10 cellular contexts compared by ENCODE assay signal in the genomic region with DNA sequence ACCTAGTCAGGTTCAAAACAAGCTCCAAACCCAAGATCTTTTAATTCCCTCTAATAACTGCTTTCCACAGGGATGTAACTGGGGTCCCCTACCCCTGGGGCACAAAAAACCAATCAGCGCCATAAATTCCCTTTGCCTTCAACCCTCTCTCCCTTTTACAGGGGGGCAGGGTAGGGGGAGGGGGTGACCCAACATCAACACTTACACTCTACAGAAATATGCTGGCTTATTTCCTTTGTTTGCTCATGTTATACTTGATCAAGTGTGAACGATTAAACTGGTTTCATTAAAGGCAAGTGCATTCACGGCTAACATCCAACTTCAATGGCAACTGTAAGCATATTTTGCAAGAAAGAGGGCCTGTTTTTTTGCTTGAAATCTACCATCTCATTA. TPM values are rescaled to one million over a fixed set of nuclear protein-coding genes. Genes with fewer than 3 reads are reported as not detected.
DNase-seq lines count a peak whose midpoint lies in the region; ATAC-seq, FAIRE-seq and TF ChIP-seq lines count a peak whose summit lies in the region.
"Had no signal": no experiment of that assay in that cellular context is flagged by ENCODE, and none has a peak within 500 bp of the region (broad histone marks: within the 10 kb centered on the region; RNA-seq: fewer than 3 reads in every experiment).

No MANE protein-coding gene starts in this region.

- peak overlapping the region; percentile 79 for H3K27ac Mint-ChIP-seq in Caco-2 (ENCODE audit: unreplicated experiment)
- H3K27ac Mint-ChIP-seq: activated naive CD8-positive, alpha-beta T cell had no signal

- peaks cover 41% of the 10 kb centered on the region for H3K36me3 Mint-ChIP-seq in Caco-2 (ENCODE audit: insufficient read depth, unreplicated experiment)

- H3K4me3 Mint-ChIP-seq in Caco-2 (ENCODE audit: unreplicated experiment) = peak overlapping the region; percentile 86

- DNase-seq in Caco-2 = no peak
- DNase-seq in NCI-H345 (lab: John Stamatoyannopoulos, UW) = peak; percentile 17
- no peak for DNase-seq in esophagus muscularis mucosa (ENCODE audit: extremely low spot score)
- peak in 1 of 6 donors; percentile 30 for DNase-seq in pancreas
- no peak for DNase-seq in germinal center (ENCODE audit: low spot score)
- no peak for DNase-seq in Karpas-422
- DNase-seq: NCI-H2171 treated with DMSO at 0.1 percent for 48 hours had no signal

- H3K36me3 ChIP-seq in Caco-2 (ENCODE audit: control insufficient read depth, insufficient read depth, low read length) (no peaks in the 10 kb centered on the region; the same call in 1 of the 2 replicates), esophagus muscularis mucosa (peaks cover 0 to under 1% (median 0%) of the 10 kb centered on the region in 4 donors), pancreas (no peaks in the 10 kb centered on the region), Karpas-422 (ENCODE audit: insufficient read depth, low read length) (no peaks in the 10 kb centered on the region)

- FAIRE-seq in pancreas (lab: Jason Lieb, UNC) = no peak

- H3K9ac ChIP-seq in Karpas-422 (ENCODE audit: low read length) = no peak overlapping the region

- peaks cover 43% of the 10 kb centered on the region for H3K4me1 Mint-ChIP-seq in Caco-2 (ENCODE audit: low read depth, unreplicated experiment)

- no peaks in the 10 kb centered on the region for H3K9me3 Mint-ChIP-seq in Caco-2 (ENCODE audit: unreplicated experiment)

- H3K9me3 ChIP-seq in Caco-2 (no peaks in the 10 kb centered on the region), esophagus muscularis mucosa (no peaks in the 10 kb centered on the region), pancreas (no peaks in the 10 kb centered on the region), Karpas-422 (ENCODE audit: low read length) (no peaks in the 10 kb centered on the region)

- no peaks in the 10 kb centered on the region for H3K79me2 ChIP-seq in Karpas-422 (ENCODE audit: low read length)

- intact Hi-C loops in Caco-2 (cut with micrococcal nuclease; ENCODE audit: unreplicated experiment) (no loop called here), esophagus muscularis mucosa (cut with DNase I) (loop anchor here (5.0 to 10.0 kb wide), 2 partner anchors 95 to 243 kb away; no protein-coding TSS in a partner anchor), pancreas (cut with DNase I) (no loop called here)

- 26% methylated on average over 3 of the region's 3 CpGs for WGBS in esophagus muscularis mucosa
- 6% methylated on average over 3 of the region's 3 CpGs for WGBS in pancreas, 2 donors

- POLR2A ChIA-PET in Caco-2 (lab: Charles Lee) = no interaction called here

- H3K4me2 ChIP-seq in Karpas-422 (ENCODE audit: low read depth, low read length, poor library complexity, severe bottlenecking) = no peak overlapping the region

- H3K4me3 ChIP-seq in Caco-2 (ENCODE audit: low read depth, low read length) (peak overlapping the region; percentile 88), esophagus muscularis mucosa (peak overlapping the region; percentile 92 to 99 (median 94)), pancreas (peak overlapping the region in 3 of 4 donors; percentile 68 to 90 (median 81)), Karpas-422 (ENCODE audit: low read length) (no peak overlapping the region)

- TF ChIP-seq EP300 in esophagus muscularis mucosa (IDR thresholded peaks at IDR 0.05) = no peak

- H3K4me1 ChIP-seq in Caco-2 = peaks cover 27% of the 10 kb centered on the region
- H3K4me1 ChIP-seq in esophagus muscularis mucosa = peaks cover 64 to 70% (median 68%) of the 10 kb centered on the region in 4 donors
- H3K4me1 ChIP-seq in pancreas = peaks cover 40 to 46% (median 43%) of the 10 kb centered on the region in 3 donors
- no peaks in the 10 kb centered on the region for H3K4me1 ChIP-seq in Karpas-422 (ENCODE audit: low read length)

- no peak for TF ChIP-seq POLR2A in esophagus muscularis mucosa (IDR thresholded peaks at IDR 0.05; ENCODE audit: low read depth)

- no peaks in the 10 kb centered on the region for H4K20me1 ChIP-seq in Karpas-422 (ENCODE audit: insufficient read depth, low read depth, low read length)

- H3K27me3 ChIP-seq in Caco-2 (replicated peaks; ENCODE audit: control insufficient read depth, insufficient read depth, low read length) (no peaks in the 10 kb centered on the region), esophagus muscularis mucosa (no peaks in the 10 kb centered on the region), pancreas (no peaks in the 10 kb centered on the region), Karpas-422 (ENCODE audit: low read length) (no peaks in the 10 kb centered on the region)

- no peaks in the 10 kb centered on the region for H3K27me3 Mint-ChIP-seq in Caco-2 (ENCODE audit: insufficient read depth, unreplicated experiment)

- H2AFZ ChIP-seq in Karpas-422 (ENCODE audit: low read length) = no peak overlapping the region

- TF ChIP-seq CTCF in Caco-2 (IDR thresholded peaks at IDR 0.05; ENCODE audit: insufficient read depth in 1 of 2, low read depth in 1 of 2, low read length in 1 of 2, severe bottlenecking in 1 of 2, unreplicated experiment in 1 of 2) = no peak
- no peak for TF ChIP-seq CTCF in esophagus muscularis mucosa (IDR thresholded peaks at IDR 0.05)
- TF ChIP-seq CTCF in pancreas (IDR thresholded peaks at IDR 0.05) = no peak

- ATAC-seq in pancreas (peak in 2 of 4 donors; percentile 3 to 13), GM18909 (IDR thresholded peaks at IDR 0.05; ENCODE audit: poor library complexity, unreplicated experiment) (no peak), GM18873 (IDR thresholded peaks at IDR 0.05; ENCODE audit: low FRiP score, unreplicated experiment) (no peak)

- CTCF ChIA-PET in Caco-2 (lab: Charles Lee) = interaction anchor here (0.6 kb wide), 1 partner anchor 292 kb away, joined by 5 read pairs; no protein-coding TSS in a partner anchor

- H3K9me2 ChIP-seq in Karpas-422 (replicated peaks; ENCODE audit: insufficient read depth, low read length) = no peaks in the 10 kb centered on the region

- H3K27ac ChIP-seq in esophagus muscularis mucosa (replicated peaks in 1 of 4) (peak overlapping the region; percentile 95 to 99 (median 98)), pancreas (peak overlapping the region; percentile 95 to 98 (median 95)), Karpas-422 (ENCODE audit: low read length) (no peak overlapping the region)

- no TSS peak for BruUV-seq in Caco-2 (replicated peaks; lab: Mats Ljungman, UMichigan)

RNA-seq across cellular contexts. Expression of gene CTBP2, which starts 2.9 kb away (rescaled TPM):
- total RNA-seq in Caco-2 (2022) = 97.2 and 99.6 TPM in 2 replicates
- 100 to 1,000 TPM in 1 of 4 donors, 10 to 100 TPM in 3; 69.7 to 125 (median 84.7) TPM for total RNA-seq in esophagus muscularis mucosa
- total RNA-seq in pancreas = 10 to 100 TPM; 29.0 to 60.8 (median 32.4) TPM
- 10 to 100 TPM; 21.4 to 22.2 TPM for polyA plus RNA-seq in pancreas
- 0.15 and 1.3 TPM in 2 replicates for total RNA-seq in Karpas-422 (2014; rRNA removed; shearing (Covaris generic); ENCODE audit: low replicate concordance)

Comparison
In these comparisons a context has a peak if more than half of its experiments do, and no peak if none do; other contexts are left out.
1. RNA of gene CTBP2, which starts 2.9 kb away (total RNA-seq): 97.2 to 99.6 TPM in Caco-2, 69.7 to 125 TPM in esophagus muscularis mucosa and 29.0 to 60.8 TPM in pancreas; 0.15 to 1.3 TPM in Karpas-422; every median in the first group is over 10 times any median in the second.